9 cellular contexts compared by ENCODE assay signal in genomic region chr17:19137959-19138358, GRCh38. TPM values are rescaled to one million over a fixed set of nuclear protein-coding genes. Genes with fewer than 3 reads are reported as not detected.
A peak's percentile ranks its signal among the peaks of the same experiment; 100 is the strongest.
DNase-seq lines count a peak whose midpoint lies in the region; ATAC-seq, FAIRE-seq and TF ChIP-seq lines count a peak whose summit lies in the region.
"Not testable (repeated sequence)": the region's sequence is repeated elsewhere in the genome, so short reads cannot be mapped to it uniquely, and the experiment has no call there.
"Had no signal": no experiment of that assay in that cellular context is flagged by ENCODE, and none has a peak within 500 bp of the region (broad histone marks: within the 10 kb centered on the region; RNA-seq: fewer than 3 reads in every experiment).

No MANE protein-coding gene starts in this region.

- H3K4me1 Mint-ChIP-seq in memory B cell = not testable (repeated sequence)

- H3K27ac Mint-ChIP-seq in memory B cell = not testable (repeated sequence)

- peak; percentile 90 for FAIRE-seq in GM12891 (lab: Jason Lieb, UNC)

- not testable (repeated sequence) for DNase-seq in GM12891 (ENCODE audit: insufficient read length, low spot score); memory B cell (ENCODE audit: low spot score in 2 of 2)

- ATAC-seq in GM18517 (IDR thresholded peaks at IDR 0.05; ENCODE audit: unreplicated experiment) (peak; percentile 48), GM19351 (IDR thresholded peaks at IDR 0.05; ENCODE audit: unreplicated experiment) (peak; percentile 33), GM21576 (IDR thresholded peaks at IDR 0.05; ENCODE audit: unreplicated experiment) (peak; percentile 24), HG02798 (IDR thresholded peaks at IDR 0.05; ENCODE audit: poor library complexity, unreplicated experiment) (peak; percentile 26), HG03460 (IDR thresholded peaks at IDR 0.05; ENCODE audit: unreplicated experiment) (peak; percentile 36), memory B cell (ENCODE audit: low read depth) (peak; percentile 37)

- H3K27me3 Mint-ChIP-seq in memory B cell = not testable (repeated sequence)

- H3K36me3 Mint-ChIP-seq in memory B cell = not testable (repeated sequence)

- not testable (repeated sequence) for H3K9me3 Mint-ChIP-seq in memory B cell

- not testable (repeated sequence) for TF ChIP-seq POLR2A in GM12891 (IDR thresholded peaks at IDR 0.05; ENCODE audit: low read depth, low read length)

- H3K4me3 Mint-ChIP-seq in memory B cell = not testable (repeated sequence)

RNA-seq across cellular contexts. Expression of gene GRAPL, which starts 10.6 kb away (rescaled TPM):
- 13.3 TPM for polyA plus RNA-seq in GM12891 (2012; ENCODE audit: low read depth, missing spikeins)
- polyA plus RNA-seq: BJ, IMR-90 had no signal
